In the genomic region with DNA sequence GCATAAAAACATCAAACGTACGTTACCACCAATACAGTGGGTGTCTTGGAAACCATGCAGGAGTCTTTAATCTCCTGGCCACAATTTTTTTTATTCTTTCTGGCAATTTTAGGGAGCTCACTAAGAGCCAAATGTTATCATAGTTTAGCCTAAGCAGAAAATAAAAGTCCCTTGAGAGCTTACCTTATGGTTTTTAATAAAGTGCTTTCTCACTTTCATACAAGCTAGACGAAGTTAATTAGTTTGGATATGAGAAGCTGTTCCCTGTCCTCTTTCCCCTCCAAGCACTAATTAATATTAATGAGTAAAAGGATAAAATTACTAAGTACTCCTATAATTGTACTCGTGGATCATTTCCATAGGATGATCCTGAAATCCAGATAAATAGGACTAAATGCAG, we compare ENCODE assay signal across 29 cellular contexts. TPM values are rescaled to one million over a fixed set of nuclear protein-coding genes. Genes with fewer than 3 reads are reported as not detected.
"Had no signal": no experiment of that assay in that cellular context is flagged by ENCODE, and none has a peak within 500 bp of the region (broad histone marks: within the 10 kb centered on the region; RNA-seq: fewer than 3 reads in every experiment).

No MANE protein-coding gene starts in this region.

- DNase-seq: dermis blood vessel endothelial cell; effector CD4-positive, alpha-beta T cell; endodermal cell; erythroblast; foreskin keratinocyte; head of caudate nucleus; hippocampal formation; kidney glomerular epithelial cell; naive B cell; psoas muscle; retina; spleen; stimulated activated CD4-positive, alpha-beta T cell treated with anti-CD3 and anti-CD28 coated beads, Interleukin-15, amount 100 ng/mL, for 24 hours; stimulated activated CD4-positive, alpha-beta T cell treated with anti-CD3 and anti-CD28 coated beads, Interleukin-1b, Interleukin-23, amount 100 ng/mL, for 48 hours; stimulated activated CD4-positive, alpha-beta T cell treated with anti-CD3 and anti-CD28 coated beads, Interleukin-4, amount 100 ng/mL, for 24 hours; testis; upper lobe of right lung had no signal

- H3K79me2 ChIP-seq: parathyroid adenoma had no signal

- H3K4me3 Mint-ChIP-seq: endodermal cell; naive B cell; nephron; stimulated activated memory B cell treated with anti-CD40 and anti-IgM and Interleukin-4, amounts not matched to agents 10 μg/mL and 1 μg/mL and 100 μg/mL, for 72 hours; stimulated activated naive CD8-positive, alpha-beta T cell treated with anti-CD3 and anti-CD28 coated beads, Interleukin-15, Interleukin-2, amounts not matched to agents 100 ng/mL and 50 ng/mL, for 24 hours had no signal

- H3K4me3 ChIP-seq: psoas muscle, spleen, testis, tibial nerve, upper lobe of right lung, vagina had no signal

- ATAC-seq: foreskin keratinocyte, psoas muscle, sciatic nerve, upper lobe of right lung had no signal

- H3K27ac Mint-ChIP-seq: naive B cell; stimulated activated memory B cell treated with anti-CD40 and anti-IgM and Interleukin-4, amounts not matched to agents 10 μg/mL and 1 μg/mL and 100 μg/mL, for 72 hours; stimulated activated naive CD8-positive, alpha-beta T cell treated with anti-CD3 and anti-CD28 coated beads, Interleukin-15, Interleukin-2, amounts not matched to agents 100 ng/mL and 50 ng/mL, for 24 hours had no signal

- H3K4me1 Mint-ChIP-seq: nephron had no signal

- H3K9ac ChIP-seq: parathyroid adenoma had no signal

- H3K9me3 ChIP-seq: psoas muscle, testis, vagina had no signal

- H3K4me1 ChIP-seq: foreskin keratinocyte, parathyroid adenoma, psoas muscle, spleen, testis, tibial nerve, upper lobe of right lung, vagina had no signal

- H3K27ac ChIP-seq: foreskin keratinocyte, parathyroid adenoma, psoas muscle, spleen, testis, tibial nerve, upper lobe of right lung, vagina had no signal

- H3K27me3 ChIP-seq: testis, tibial nerve, upper lobe of right lung, vagina had no signal

- H3K36me3 ChIP-seq: spleen, tibial nerve, upper lobe of right lung, vagina had no signal

- H3K36me3 Mint-ChIP-seq: stimulated activated memory B cell treated with anti-CD40 and anti-IgM and Interleukin-4, amounts not matched to agents 10 μg/mL and 1 μg/mL and 100 μg/mL, for 72 hours had no signal

- FAIRE-seq: endothelial cell of umbilical vein, islet of Langerhans had no signal

- H2AFZ ChIP-seq: parathyroid adenoma had no signal

RNA-seq across cellular contexts. Expression of gene HECW1, which starts 58.5 kb away (rescaled TPM):
- total RNA-seq: dermis blood vessel endothelial cell, endothelial cell of umbilical vein, foreskin keratinocyte, lung microvascular endothelial cell, skeletal muscle tissue had no signal
- polyA plus RNA-seq: endothelial cell of umbilical vein, liver had no signal
